In genomic region chr20:51426879-51427624, GRCh38 we compare ENCODE assay signal across 15 cellular contexts.
A peak's percentile ranks its signal among the peaks of the same experiment; 100 is the strongest.
DNase-seq lines count a peak whose midpoint lies in the region; ATAC-seq and TF ChIP-seq lines count a peak whose summit lies in the region.
"Had no signal": no experiment of that assay in that cellular context is flagged by ENCODE, and none has a peak within 500 bp of the region (broad histone marks: within the 10 kb centered on the region; RNA-seq: fewer than 3 reads in every experiment).

No MANE protein-coding gene starts in this region.

- H2BK5ac ChIP-seq in mesendoderm (ENCODE audit: low read length), result no peak overlapping the region

- no peak overlapping the region for H2BK15ac ChIP-seq in mesendoderm (replicated peaks; ENCODE audit: low read depth)

- no peak overlapping the region for H3K18ac ChIP-seq in mesendoderm (ENCODE audit: low read length)

- DNase-seq in cardiac muscle cell (ENCODE audit: low read depth in 1 of 2, low spot score in 1 of 2) (no peak), left ventricle myocardium superior (no peak), mesendoderm (no peak), GM23338 (ENCODE audit: low spot score) (no peak)
- DNase-seq in activated CD4-positive, CD25-positive, alpha-beta regulatory T cell (lab: John Stamatoyannopoulos, UW), result no peak
- DNase-seq in stimulated activated CD4-positive, alpha-beta T cell treated with anti-CD3 and anti-CD28 coated beads, Interleukin-4, amount 100 ng/mL, for 4 hours, result no peak
- DNase-seq: activated CD4-positive, alpha-beta T cell treated with anti-CD3 and anti-CD28 coated beads for 4 hours; foreskin keratinocyte; GF-D8; NCI-H1417 treated with DMSO at 0.1 percent for 48 hours; SHP77 treated with DMSO at 0.1 percent for 48 hours had no signal

- H3K9me3 ChIP-seq in cardiac muscle cell (ENCODE audit: low read depth), result no peaks in the 10 kb centered on the region
- H3K9me3 ChIP-seq: ascending aorta, left lung had no signal

- WGBS in mesendoderm (ENCODE audit: extremely low coverage, insufficient coverage, low lambda C conversion rate), result no CpG with 5 or more reads among the region's 17 CpGs

- peaks cover 95% of the 10 kb centered on the region for H3K36me3 Mint-ChIP-seq in activated T-helper 17 cell treated with anti-CD3 and anti-CD28 coated beads, Interleukin-2, amount 50 U/mL, for 72 hours (ENCODE audit: low read depth)
- H3K36me3 Mint-ChIP-seq in GM23338 (ENCODE audit: low read depth), result no peaks in the 10 kb centered on the region

- H2BK120ac ChIP-seq in mesendoderm (ENCODE audit: low read depth, low read length), result no peak overlapping the region

- H4K8ac ChIP-seq in mesendoderm (ENCODE audit: low read depth, low read length), result no peak overlapping the region

- H3K27ac ChIP-seq in cardiac muscle cell (peak overlapping the region; percentile 86), mesendoderm (ENCODE audit: low read depth, low read length) (no peak overlapping the region), GM23338 (ENCODE audit: low read depth) (no peak overlapping the region)
- H3K27ac ChIP-seq: foreskin keratinocyte, left lung had no signal

- H3K9me3 Mint-ChIP-seq in activated T-helper 17 cell treated with anti-CD3 and anti-CD28 coated beads, Interleukin-2, amount 50 U/mL, for 72 hours, result no peaks in the 10 kb centered on the region
- no peaks in the 10 kb centered on the region for H3K9me3 Mint-ChIP-seq in GM23338

- H4K5ac ChIP-seq in mesendoderm (ENCODE audit: low read length), result no peak overlapping the region

- H3K23ac ChIP-seq in mesendoderm (ENCODE audit: low read length), result no peak overlapping the region

- no peaks in the 10 kb centered on the region for H3K36me3 ChIP-seq in cardiac muscle cell
- no peaks in the 10 kb centered on the region for H3K36me3 ChIP-seq in mesendoderm (ENCODE audit: control insufficient read depth, insufficient read depth, low read length)
- no peaks in the 10 kb centered on the region for H3K36me3 ChIP-seq in GM23338 (ENCODE audit: insufficient read depth)
- H3K36me3 ChIP-seq: left lung had no signal

- ATAC-seq in left ventricle myocardium superior, result no peak
- no peak for ATAC-seq in activated T-helper 17 cell treated with anti-CD3 and anti-CD28 coated beads, Interleukin-2, amount 50 U/mL, for 72 hours (replicated peaks)
- no peak for ATAC-seq in GM23338
- no peak for ATAC-seq in GM21723 (IDR thresholded peaks at IDR 0.05; ENCODE audit: unreplicated experiment)
- ATAC-seq: foreskin keratinocyte had no signal

- H2AK5ac ChIP-seq in mesendoderm (ENCODE audit: low read length), result no peak overlapping the region

- TF ChIP-seq CTCF in cardiac muscle cell (IDR thresholded peaks at IDR 0.05; ENCODE audit: low read depth, low read length) (no peak), GM23338 (conservative IDR thresholded peaks at IDR 0.05; ENCODE audit: low read depth in 2 of 2) (no peak)

- no peaks in the 10 kb centered on the region for H3K79me1 ChIP-seq in mesendoderm (ENCODE audit: low read length)

- no peak overlapping the region for H2AFZ ChIP-seq in GM23338

- H3K4me1 Mint-ChIP-seq in activated T-helper 17 cell treated with anti-CD3 and anti-CD28 coated beads, Interleukin-2, amount 50 U/mL, for 72 hours, result peaks cover 60% of the 10 kb centered on the region
- H3K4me1 Mint-ChIP-seq in GM23338, result peaks cover 47% of the 10 kb centered on the region

- peak overlapping the region; percentile 77 for H3K4me3 Mint-ChIP-seq in activated T-helper 17 cell treated with anti-CD3 and anti-CD28 coated beads, Interleukin-2, amount 50 U/mL, for 72 hours
- H3K4me3 Mint-ChIP-seq in GM23338, result no peak overlapping the region

- H3K27me3 ChIP-seq in cardiac muscle cell (no peaks in the 10 kb centered on the region), mesendoderm (ENCODE audit: insufficient read depth, low read length, poor library complexity) (no peaks in the 10 kb centered on the region), GM23338 (ENCODE audit: insufficient read depth) (no peaks in the 10 kb centered on the region)
- H3K27me3 ChIP-seq: ascending aorta, left lung had no signal

- no peaks in the 10 kb centered on the region for H3K9me2 ChIP-seq in GM23338 (ENCODE audit: insufficient read depth)

- H3K4ac ChIP-seq in mesendoderm (ENCODE audit: low read depth, low read length), result no peak overlapping the region

- H3K4me3 ChIP-seq in cardiac muscle cell (no peak overlapping the region), mesendoderm (ENCODE audit: low read length) (no peak overlapping the region), GM23338 (no peak overlapping the region)
- H3K4me3 ChIP-seq: left lung had no signal

- H3K4me2 ChIP-seq in mesendoderm (ENCODE audit: low read length) (no peak overlapping the region), GM23338 (no peak overlapping the region)

- H3K4me1 ChIP-seq in cardiac muscle cell (ENCODE audit: low read depth) (peaks cover 31% of the 10 kb centered on the region), mesendoderm (ENCODE audit: control insufficient read depth, low read depth, low read length) (peaks cover 6% of the 10 kb centered on the region), GM23338 (ENCODE audit: insufficient read depth) (peaks cover 23% of the 10 kb centered on the region)
- H3K4me1 ChIP-seq: foreskin keratinocyte had no signal

- H3K27me3 Mint-ChIP-seq in activated T-helper 17 cell treated with anti-CD3 and anti-CD28 coated beads, Interleukin-2, amount 50 U/mL, for 72 hours, result no peaks in the 10 kb centered on the region
- peaks cover 9% of the 10 kb centered on the region for H3K27me3 Mint-ChIP-seq in GM23338 (ENCODE audit: insufficient read depth, low read depth, poor library complexity)

- H4K20me1 ChIP-seq in GM23338 (replicated peaks; ENCODE audit: insufficient read depth), result no peaks in the 10 kb centered on the region

- peak overlapping the region; percentile 16 for H3K27ac Mint-ChIP-seq in activated T-helper 17 cell treated with anti-CD3 and anti-CD28 coated beads, Interleukin-2, amount 50 U/mL, for 72 hours
- H3K27ac Mint-ChIP-seq in GM23338, result no peak overlapping the region

- H3K79me2 ChIP-seq in mesendoderm (ENCODE audit: control insufficient read depth, insufficient read depth, low read length) (no peaks in the 10 kb centered on the region), GM23338 (replicated peaks; ENCODE audit: insufficient read depth) (no peaks in the 10 kb centered on the region)

- no peak overlapping the region for H3K9ac ChIP-seq in mesendoderm (ENCODE audit: low read length)

- intact Hi-C loops in left ventricle myocardium superior (cut with micrococcal nuclease), result no loop called here

- H3K56ac ChIP-seq in mesendoderm (ENCODE audit: low read length), result peak overlapping the region; percentile 49

- H3F3A ChIP-seq in GM23338 (replicated peaks; ENCODE audit: low read depth), result no peaks in the 10 kb centered on the region

TF ChIP-seq in GM23338, 12 proteins besides CTCF, POLR2A, EP300 and RAD21 (continues in another document):
- TF ChIP-seq EZH2 (IDR thresholded peaks at IDR 0.05; ENCODE audit: low read depth, unreplicated experiment), result no peak
